ENCODE assay signal across 1 cellular context in genomic region chr16:85799497-85800320, GRCh38.
TF ChIP-seq lines count a peak whose summit lies in the region.

COX4I1 (plus strand) TSS chr16:85799695; CDS start chr16:85801206, 1,511 bp downstream.
EMC8 (minus strand) TSS chr16:85799544; CDS start chr16:85799295, 249 bp downstream.

TF ChIP-seq in GM12878, 131 proteins besides CTCF, POLR2A, EP300 and RAD21 (continued from another document and continues in another):
- TF ChIP-seq ZBTB33 (IDR thresholded peaks at IDR 0.05) (no peak), KLF5 (IDR thresholded peaks at IDR 0.05; ENCODE audit: partially characterized antibody) (no peak), KAT2A (conservative IDR thresholded peaks at IDR 0.05; ENCODE audit: control insufficient read depth, low read depth, low read length) (no peak), NFYA (IDR thresholded peaks at IDR 0.05; ENCODE audit: borderline replicate concordance, low read depth, low read length) (no peak), CHD1 (IDR thresholded peaks at IDR 0.05; ENCODE audit: low read depth, low read length) (0 out of 2 replicates have a peak, but pooled peaks have one; percentile 39), JUNB (IDR thresholded peaks at IDR 0.05) (no peak), NKRF (conservative IDR thresholded peaks at IDR 0.05) (peak; percentile 42; the same call in 1 of the 2 replicates), ESRRA (IDR thresholded peaks at IDR 0.05; ENCODE audit: low read length) (peak; percentile 34; the same call in 1 of the 2 replicates), MYC (IDR thresholded peaks at IDR 0.05; ENCODE audit: insufficient read depth, insufficient read length, insufficient replicate concordance, low read length, severe bottlenecking) (no peak), HCFC1 (IDR thresholded peaks at IDR 0.05; ENCODE audit: low read length) (peak; percentile 67), NFXL1 (IDR thresholded peaks at IDR 0.05; ENCODE audit: borderline replicate concordance) (no peak), ETV6 (conservative IDR thresholded peaks at IDR 0.05 in 1 of 2, IDR thresholded peaks at IDR 0.05 in 1 of 2; ENCODE audit: borderline replicate concordance in 1 of 2, low read depth in 1 of 2) (no peak), YY1 (IDR thresholded peaks at IDR 0.05; ENCODE audit: low read depth, low read length) (0 out of 2 replicates have a peak, but pooled peaks have one; percentile 45), SP1 (IDR thresholded peaks at IDR 0.05; ENCODE audit: low read depth, low read length) (no peak), MYB (IDR thresholded peaks at IDR 0.05; ENCODE audit: borderline replicate concordance, low read depth, low read length) (no peak), MTA2 (IDR thresholded peaks at IDR 0.05; ENCODE audit: low read depth) (no peak), ZSCAN29 (IDR thresholded peaks at IDR 0.05) (no peak), REST (IDR thresholded peaks at IDR 0.05; ENCODE audit: low read depth, low read length) (no peak), FOS (IDR thresholded peaks at IDR 0.05; ENCODE audit: borderline replicate concordance, extremely low read depth, insufficient read length) (peak; percentile 5), USF2 (IDR thresholded peaks at IDR 0.05; ENCODE audit: borderline replicate concordance, low read depth, low read length) (no peak), E2F8 (IDR thresholded peaks at IDR 0.05; ENCODE audit: low read depth, partially characterized antibody) (no peak), POLR2AphosphoS5 (IDR thresholded peaks at IDR 0.05; ENCODE audit: low read length) (peak; percentile 88), NR2C2 (IDR thresholded peaks at IDR 0.05; ENCODE audit: borderline replicate concordance, control insufficient read depth, insufficient read length, low read depth) (no peak), ATF3 (IDR thresholded peaks at IDR 0.05; ENCODE audit: borderline replicate concordance, extremely low read depth, low read depth, low read length) (peak; percentile 94), MTA3 (IDR thresholded peaks at IDR 0.05; ENCODE audit: borderline replicate concordance, low read length) (no peak), PBX3 (IDR thresholded peaks at IDR 0.05; ENCODE audit: insufficient replicate concordance, low read depth, low read length) (no peak), PRDM15 (CRISPR knock-in tag; IDR thresholded peaks at IDR 0.05) (no peak), RCOR1 (conservative IDR thresholded peaks at IDR 0.05; ENCODE audit: low read depth, low read length) (no peak), CREB1 (IDR thresholded peaks at IDR 0.05; ENCODE audit: low read depth) (peak; percentile 75), MXI1 (IDR thresholded peaks at IDR 0.05; ENCODE audit: low read depth, low read length) (peak; percentile 94), SREBF1 (IDR thresholded peaks at IDR 0.05; ENCODE audit: low read length) (no peak), SMAD5 (IDR thresholded peaks at IDR 0.05; ENCODE audit: low read depth) (peak; percentile 72; the same call in 1 of the 2 replicates), CUX1 (IDR thresholded peaks at IDR 0.05; ENCODE audit: insufficient replicate concordance, low read depth, low read length) (no peak)
